Comparison of ENCODE assay signal across 20 cellular contexts in the genomic region with DNA sequence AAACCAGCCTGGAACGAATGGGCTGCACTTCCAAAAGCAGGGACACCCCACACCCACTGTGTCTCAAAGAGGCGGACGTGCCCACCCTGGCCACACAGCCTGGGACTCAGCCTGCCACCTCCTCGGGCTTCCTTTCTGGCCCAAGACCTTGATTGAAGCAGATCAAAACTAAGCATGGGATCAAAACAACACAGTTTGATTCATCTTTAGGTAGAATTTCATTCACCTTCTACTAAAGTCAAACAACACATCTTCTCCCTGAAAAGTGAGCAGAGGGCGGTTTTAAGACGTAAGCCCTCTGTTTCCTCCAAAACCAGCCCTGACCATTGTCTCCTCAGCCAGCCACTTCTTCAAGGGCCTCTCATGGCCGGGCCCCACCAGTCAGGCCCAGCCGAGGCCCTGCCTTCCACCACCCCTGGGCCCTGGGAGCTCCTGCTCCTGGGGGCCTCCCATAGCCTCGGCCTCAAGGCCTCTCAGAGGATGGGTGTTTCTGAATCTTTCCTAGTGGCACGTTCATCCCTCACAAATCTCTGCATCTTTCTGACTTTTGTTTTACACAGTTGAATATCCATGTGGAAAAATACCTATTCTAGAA. TPM values are rescaled to one million over a fixed set of nuclear protein-coding genes. Genes with fewer than 3 reads are reported as not detected.
DNase-seq lines count a peak whose midpoint lies in the region; ATAC-seq and TF ChIP-seq lines count a peak whose summit lies in the region.
"Had no signal": no experiment of that assay in that cellular context is flagged by ENCODE, and none has a peak within 500 bp of the region (broad histone marks: within the 10 kb centered on the region; RNA-seq: fewer than 3 reads in every experiment).

No MANE protein-coding gene starts in this region.

- TF ChIP-seq CTCF in activated B cell treated with CpG ODN at 0.5 μM for 24 hours (IDR thresholded peaks at IDR 0.05) (no peak), progenitor cell of endocrine pancreas (IDR thresholded peaks at IDR 0.05; ENCODE audit: unreplicated experiment) (no peak)

- no peaks in the 10 kb centered on the region for H3K36me3 ChIP-seq in H7 (replicated peaks; ENCODE audit: control insufficient read depth, insufficient read depth, low read length)

- POLR2A ChIA-PET in activated B cell treated with CpG ODN at 0.5 μM for 24 hours (lab: Charles Lee), result no interaction called here

- ATAC-seq in activated B cell treated with CpG ODN at 0.5 μM for 24 hours (ENCODE audit: low read depth) (no peak), left lobe of liver (no peak)
- ATAC-seq: Panc1 had no signal

- H3K27me3 Mint-ChIP-seq in activated B cell treated with CpG ODN at 0.5 μM for 24 hours (peaks cover 17% of the 10 kb centered on the region), progenitor cell of endocrine pancreas (peaks cover 11% of the 10 kb centered on the region)

- H3K27ac Mint-ChIP-seq in activated B cell treated with CpG ODN at 0.5 μM for 24 hours (no peak overlapping the region), progenitor cell of endocrine pancreas (no peak overlapping the region)
- H3K27ac Mint-ChIP-seq: CD4-positive, CD25-positive, alpha-beta regulatory T cell had no signal

- H3K4me1 Mint-ChIP-seq in activated B cell treated with CpG ODN at 0.5 μM for 24 hours (no peaks in the 10 kb centered on the region), progenitor cell of endocrine pancreas (ENCODE audit: low read depth) (no peaks in the 10 kb centered on the region)
- H3K4me1 Mint-ChIP-seq: CD4-positive, CD25-positive, alpha-beta regulatory T cell had no signal

- no peak overlapping the region for H3K4me3 ChIP-seq in H7 (ENCODE audit: insufficient read depth, low read depth, low read length)

- H3K4me3 Mint-ChIP-seq in activated B cell treated with CpG ODN at 0.5 μM for 24 hours (no peak overlapping the region), progenitor cell of endocrine pancreas (ENCODE audit: low read depth) (no peak overlapping the region)
- H3K4me3 Mint-ChIP-seq: CD4-positive, CD25-positive, alpha-beta regulatory T cell had no signal

- H3K36me3 Mint-ChIP-seq in activated B cell treated with CpG ODN at 0.5 μM for 24 hours (ENCODE audit: low read depth) (no peaks in the 10 kb centered on the region), progenitor cell of endocrine pancreas (ENCODE audit: insufficient read depth) (no peaks in the 10 kb centered on the region)
- H3K36me3 Mint-ChIP-seq: CD4-positive, CD25-positive, alpha-beta regulatory T cell had no signal

- DNase-seq in H7 (peak; percentile 53), activated B cell treated with CpG ODN at 0.5 μM for 24 hours (peak; percentile 4), left lobe of liver (ENCODE audit: low spot score) (peak; percentile 27), progenitor cell of endocrine pancreas (ENCODE audit: low spot score, unreplicated experiment) (peak; percentile 7), medulla oblongata (ENCODE audit: extremely low spot score) (no peak), ureter (ENCODE audit: low spot score) (no peak)
- no peak for DNase-seq in stimulated activated CD4-positive, alpha-beta T cell treated with anti-CD3 and anti-CD28 coated beads, Interleukin-2, amount 100 ng/mL, for 48 hours
- DNase-seq: CD4-positive, CD25-positive, alpha-beta regulatory T cell; DMS79; Karpas-422; MV-4-11; NCI-H1105 treated with DMSO at 0.1 percent for 48 hours; NCI-H2029 treated with DMSO at 0.1 percent for 48 hours; NCI-H226; NCI-H524; NCI-H82 had no signal

- CTCF ChIA-PET in activated B cell treated with CpG ODN at 0.5 μM for 24 hours (lab: Charles Lee), result no interaction called here

- H3K27me3 ChIP-seq in H7 (ENCODE audit: control insufficient read depth, insufficient read depth, low read length), result no peaks in the 10 kb centered on the region

- intact Hi-C loops in activated B cell treated with CpG ODN at 0.5 μM for 24 hours (cut with micrococcal nuclease), result no loop called here

- H3K9me3 Mint-ChIP-seq in activated B cell treated with CpG ODN at 0.5 μM for 24 hours, result no peaks in the 10 kb centered on the region
- no peaks in the 10 kb centered on the region for H3K9me3 Mint-ChIP-seq in progenitor cell of endocrine pancreas (ENCODE audit: low read depth)

RNA-seq across cellular contexts. Expression of gene F10, which starts 6.3 kb away (rescaled TPM):
- total RNA-seq in H7 (2014; rRNA removed; shearing (Covaris generic)), result 1.3 and 2.1 TPM in 2 replicates
- total RNA-seq in activated B cell treated with CpG ODN at 0.5 μM for 24 hours (not detected in 2 replicates), left lobe of liver (124 TPM), progenitor cell of endocrine pancreas (29.7 and 30.2 TPM in 2 replicates), ureter (9.4 TPM)
- total RNA-seq: A673; CD4-positive, CD25-positive, alpha-beta regulatory T cell; H4 had no signal

RNA-seq across cellular contexts. Expression of gene F7, which starts 10.7 kb away (rescaled TPM):
- total RNA-seq in H7 (2014; rRNA removed; shearing (Covaris generic)), result 0.28 and 1.5 TPM in 2 replicates
- total RNA-seq in activated B cell treated with CpG ODN at 0.5 μM for 24 hours (not detected in 2 replicates), left lobe of liver (99.6 TPM), progenitor cell of endocrine pancreas (5.7 and 7.3 TPM in 2 replicates), ureter (not detected)
- total RNA-seq: A673; CD4-positive, CD25-positive, alpha-beta regulatory T cell; H4; M059J had no signal

RNA-seq across cellular contexts. Expression of gene PROZ, which starts 42.1 kb away (rescaled TPM):
- total RNA-seq in H7 (2014; rRNA removed; shearing (Covaris generic)), result not detected in 2 replicates
- total RNA-seq in activated B cell treated with CpG ODN at 0.5 μM for 24 hours (not detected in 2 replicates), left lobe of liver (50.2 TPM), progenitor cell of endocrine pancreas (not detected in 2 replicates), ureter (not detected)
- total RNA-seq: A673; CD4-positive, CD25-positive, alpha-beta regulatory T cell; H4; M059J had no signal

Comparison
In these comparisons a context has a peak if more than half of its experiments do, and no peak if none do; other contexts are left out.
1. DNase-seq: peak in H7 (single experiment), activated B cell treated with CpG ODN at 0.5 μM for 24 hours (single experiment), left lobe of liver (single experiment) and progenitor cell of endocrine pancreas (single experiment); none in stimulated activated CD4-positive, alpha-beta T cell treated with anti-CD3 and anti-CD28 coated beads, Interleukin-2, amount 100 ng/mL, for 48 hours (0 of 2), medulla oblongata (single experiment) and ureter (single experiment).
2. RNA of gene F7, which starts 10.7 kb away (total RNA-seq): 99.6 TPM in left lobe of liver (single experiment); 5.7 to 7.3 TPM in progenitor cell of endocrine pancreas, 0.28 to 1.5 TPM in H7, not detected in ureter (single experiment) and not detected in activated B cell treated with CpG ODN at 0.5 μM for 24 hours; every median in the first group is over 10 times any median in the second.
3. RNA of gene PROZ, which starts 42.1 kb away (total RNA-seq): 50.2 TPM in left lobe of liver (single experiment); not detected in H7, not detected in activated B cell treated with CpG ODN at 0.5 μM for 24 hours, not detected in progenitor cell of endocrine pancreas and not detected in ureter (single experiment); every median in the first group is over 10 times any median in the second.